In the genomic region with DNA sequence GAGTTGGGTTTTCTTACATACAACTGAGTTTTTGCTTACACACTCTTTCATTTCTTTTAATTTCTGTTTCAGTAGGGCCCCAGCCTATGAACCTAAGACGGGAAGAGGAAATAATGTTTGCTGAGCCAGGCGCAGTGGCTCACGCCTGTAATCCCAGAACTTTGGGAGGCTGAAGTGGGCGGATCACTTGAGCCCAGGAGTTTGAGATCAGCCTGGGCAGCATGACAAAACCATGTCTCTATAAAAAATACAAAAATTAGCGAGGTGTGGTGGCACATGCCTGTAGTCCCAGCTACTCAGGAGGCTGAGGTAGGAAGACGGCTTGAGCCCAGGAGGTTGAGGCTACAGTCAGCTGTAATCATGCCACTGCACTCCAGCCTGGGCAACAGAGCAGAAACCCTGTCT, we compare ENCODE assay signal across 10 cellular contexts. TPM values are rescaled to one million over a fixed set of nuclear protein-coding genes. Genes with fewer than 3 reads are reported as not detected.
A peak's percentile ranks its signal among the peaks of the same experiment; 100 is the strongest.
DNase-seq lines count a peak whose midpoint lies in the region; ATAC-seq, FAIRE-seq and TF ChIP-seq lines count a peak whose summit lies in the region.
"Not testable (repeated sequence)": the region's sequence is repeated elsewhere in the genome, so short reads cannot be mapped to it uniquely, and the experiment has no call there.
"Had no signal": no experiment of that assay in that cellular context is flagged by ENCODE, and none has a peak within 500 bp of the region (broad histone marks: within the 10 kb centered on the region; RNA-seq: fewer than 3 reads in every experiment).

No MANE protein-coding gene starts in this region.

- H3K9ac ChIP-seq in OCI-LY3 (ENCODE audit: low read length): peak overlapping the region; percentile 35; the same call in 1 of the 2 replicates
- H3K9ac ChIP-seq in K562 (ENCODE audit: insufficient read depth in 1 of 2, low read depth in 2 of 2, low read length in 2 of 2): not testable (repeated sequence)

- not testable (repeated sequence) for BruUV-seq in K562 (replicated peaks; lab: Mats Ljungman, UMichigan)

- ATAC-seq in GM21515 (IDR thresholded peaks at IDR 0.05; ENCODE audit: unreplicated experiment): peak; percentile 32
- peak; percentile 45 for ATAC-seq in HG03066 (IDR thresholded peaks at IDR 0.05; ENCODE audit: low read depth, unreplicated experiment)
- ATAC-seq in K562: peak; percentile 26; the same call in 2 of the 3 replicates
- peak; percentile 62 for ATAC-seq in Right ventricle myocardium superior (ENCODE audit: poor library complexity)
- ATAC-seq in naive B cell (ENCODE audit: low read depth in 2 of 2): not testable (repeated sequence)

- peak overlapping the region; percentile 44 for H3K4me3 ChIP-seq in GM12865 (ENCODE audit: low read depth, low read length)
- H3K4me3 ChIP-seq in OCI-LY3 (ENCODE audit: low read length): peak overlapping the region; percentile 52
- H3K4me3 ChIP-seq in K562, suprapubic skin: not testable (repeated sequence)

- H3K4me2 ChIP-seq in OCI-LY3 (ENCODE audit: low read length): peak overlapping the region; percentile 77
- 0 out of 2 replicates have a peak overlapping the region, but pooled peaks have one; percentile 37 for H3K4me2 ChIP-seq in K562 (ENCODE audit: insufficient read depth, low read length)

- in situ Hi-C loops in K562 (cut with MboI): not testable (repeated sequence)

- H3K4me1 ChIP-seq in OCI-LY3 (ENCODE audit: low read length): peaks cover 28% of the 10 kb centered on the region
- peaks cover 5 to 30% of the 10 kb centered on the region in 2 experiments; a peak in 4 of 5 replicates for H3K4me1 ChIP-seq in K562 (replicated peaks in 1 of 2; ENCODE audit: control insufficient read depth in 2 of 2, insufficient read depth in 2 of 2, low read length in 2 of 2)
- H3K4me1 ChIP-seq in suprapubic skin: peaks cover 37% of the 10 kb centered on the region

- intact Hi-C loops in K562 (cut with micrococcal nuclease); Right ventricle myocardium superior (cut with DNase I): not testable (repeated sequence)

- not testable (repeated sequence) for FAIRE-seq in K562 (lab: Jason Lieb, UNC)

- H3K9me1 ChIP-seq in K562 (ENCODE audit: control insufficient read depth, insufficient read depth, low read length): not testable (repeated sequence)

- not testable (repeated sequence) for H3K36me3 ChIP-seq in OCI-LY3 (replicated peaks; ENCODE audit: low read depth, low read length); K562 (ENCODE audit: control insufficient read depth, insufficient read depth, low read length); suprapubic skin

- H3K79me2 ChIP-seq in OCI-LY3 (ENCODE audit: low read length); K562 (ENCODE audit: control insufficient read depth, insufficient read depth, low read length): not testable (repeated sequence)

- DNase-seq in GM12865 (ENCODE audit: low read depth) (peak; percentile 64), Right ventricle myocardium superior (peak; percentile 70)
- not testable (repeated sequence) for DNase-seq in K562 (ENCODE audit: extremely low read depth in 1 of 4, low spot score in 3 of 4); naive B cell; suprapubic skin (ENCODE audit: low spot score in 2 of 2)

- TF ChIP-seq RAD21 in K562 (CRISPR knock-in tag; conservative IDR thresholded peaks at IDR 0.05 in 1 of 2, IDR thresholded peaks at IDR 0.05 in 1 of 2): not testable (repeated sequence)

- POLR2A ChIA-PET in K562 (lab: Yijun Ruan, JAX): interaction anchor here (0.7 to 1.2 kb wide), 2 partner anchors 9 to 20 kb away, joined by 3 read pairs; no protein-coding TSS in a partner anchor

- TF ChIP-seq CTCF in GM12865 (IDR thresholded peaks at IDR 0.05; ENCODE audit: insufficient read depth, low read depth, low read length, missing control alignments); OCI-LY3 (IDR thresholded peaks at IDR 0.05; ENCODE audit: low read depth, low read length); K562 (IDR thresholded peaks at IDR 0.05 in 2 of 3, conservative IDR thresholded peaks at IDR 0.05 in 1 of 3; ENCODE audit: insufficient read depth in 2 of 3, low read depth in 1 of 3, low read length in 3 of 3); suprapubic skin (IDR thresholded peaks at IDR 0.05): not testable (repeated sequence)

- H4K20me1 ChIP-seq in OCI-LY3 (ENCODE audit: insufficient read depth, low read length); K562 (replicated peaks; ENCODE audit: control insufficient read depth, insufficient read depth, low read length): not testable (repeated sequence)

- H3K27ac ChIP-seq in OCI-LY3 (ENCODE audit: low read length) (peak overlapping the region; percentile 38; the same call in 1 of the 2 replicates), K562 (ENCODE audit: extremely low read depth, low read depth, low read length) (peak overlapping the region; percentile 34; the same call in 1 of the 3 replicates), suprapubic skin (peak overlapping the region; percentile 79)

- peak overlapping the region; percentile 23 to 94 (median 62) for H3K27ac Mint-ChIP-seq in naive B cell

- H3K4me1 Mint-ChIP-seq in naive B cell: peaks cover 24 to 41% (median 41%) of the 10 kb centered on the region in 3 donors

- WGBS in K562 (ENCODE audit: insufficient coverage, low coverage, missing lambda C conversion rate): 10% methylated on average over 6 of the region's 6 CpGs
- 23% methylated on average over 6 of the region's 6 CpGs for WGBS in suprapubic skin

- H3K27me3 ChIP-seq in OCI-LY3 (ENCODE audit: low read depth, low read length); K562 (ENCODE audit: control insufficient read depth in 2 of 2, insufficient read depth in 2 of 2, low read length in 2 of 2); suprapubic skin: not testable (repeated sequence)

- peaks cover 10 to 11% of the 10 kb centered on the region in 2 donors for H3K36me3 Mint-ChIP-seq in naive B cell

- not testable (repeated sequence) for H3K9me3 ChIP-seq in OCI-LY3 (ENCODE audit: insufficient read depth, low read length); K562 (replicated peaks; ENCODE audit: control insufficient read depth, insufficient read depth, low read depth, low read length); suprapubic skin

- peak overlapping the region in 6 of 8 donors; percentile 5 to 41 (median 21) for H3K4me3 Mint-ChIP-seq in naive B cell

- TF ChIP-seq EP300 in K562 (IDR thresholded peaks at IDR 0.05; ENCODE audit: low read length); suprapubic skin (IDR thresholded peaks at IDR 0.05): not testable (repeated sequence)

- not testable (repeated sequence) for H2AFZ ChIP-seq in OCI-LY3 (ENCODE audit: low read depth, low read length)
- peak overlapping the region; percentile 89 for H2AFZ ChIP-seq in K562 (ENCODE audit: low read depth, low read length)

- H3K27me3 Mint-ChIP-seq in naive B cell: not testable (repeated sequence)

- CTCF ChIA-PET in K562 (lab: Yijun Ruan, JAX; ENCODE audit: low intra/inter-chr PET ratio): not testable (repeated sequence)

- H3K9me3 Mint-ChIP-seq in naive B cell: peaks cover 0 to 13% (median 4%) of the 10 kb centered on the region in 7 donors

- TF ChIP-seq POLR2A in K562 (conservative IDR thresholded peaks at IDR 0.05); suprapubic skin (IDR thresholded peaks at IDR 0.05): not testable (repeated sequence)

RNA-seq across cellular contexts. Expression of gene IFIT3, which starts 23.1 kb away (rescaled TPM):
- 0.14 and 0.16 TPM in 2 replicates for total RNA-seq in K562 (2011; cell fraction: chromatin; rRNA removed; ENCODE audit: low replicate concordance)
- total RNA-seq in K562 (2011; cell fraction: nucleolus; rRNA removed): 0.13 and 0.17 TPM in 2 replicates
- 0.22 TPM in 1 of 2 replicates, not detected in the other for total RNA-seq in K562 (2011; cell fraction: nucleoplasm; rRNA removed)
- total RNA-seq in K562 (2014; rRNA removed) (0.59 and 1.0 TPM in 2 replicates), K562 (2014; rRNA removed; fragmentation: Illumina TruSeq; extraction: Trizol) (1.2 and 1.4 TPM in 2 replicates), K562 (2015; rRNA removed; fragmentation: Illumina TruSeq; extraction: Trizol) (1.7 and 2.2 TPM in 2 replicates), K562 (2021) (0.69 TPM in 2 replicates), Right ventricle myocardium superior (5.9 TPM), suprapubic skin (1 to 10 TPM; 1.5 to 4.9 (median 2.1) TPM)
- polyA plus RNA-seq in K562 (2011; rRNA removed) (0.35 and 0.55 TPM in 2 replicates), K562 (2014; fragmentation: Illumina TruSeq; extraction: Trizol) (0.84 and 1.1 TPM in 2 replicates), K562 (2014; fragmentation: Nextera tagmentation; extraction: Ambion mirVana) (under 1 TPM; 0.23 to 0.83 TPM), K562 (2014; rRNA removed) (0.58 and 0.77 TPM in 2 replicates), naive B cell (ENCODE audit: low read depth in 6 of 6) (10 to 100 TPM in 2 of 6 donors, 1 to 10 TPM in 4; 3.5 to 27.2 (median 7.3) TPM)
- 0.07 and 0.25 TPM in 2 replicates for polyA plus RNA-seq in K562 (2011; cell fraction: cytosol; rRNA removed)
- polyA plus RNA-seq in K562 (2011; cell fraction: nucleus; rRNA removed): 0.08 TPM in 1 of 2 replicates, not detected in the other
- 1.4 and 3.3 TPM in 2 replicates for polyA plus RNA-seq in K562 (2012)
- 0.21 and 0.84 TPM in 2 replicates for polyA minus RNA-seq in K562 (2011; rRNA and poly(A)+ RNA removed)
- not detected in 2 replicates for polyA minus RNA-seq in K562 (2011; cell fraction: cytosol; rRNA and poly(A)+ RNA removed)
- 0.13 and 0.22 TPM in 2 replicates for polyA minus RNA-seq in K562 (2011; cell fraction: nucleus; rRNA and poly(A)+ RNA removed)

RNA-seq across cellular contexts. Expression of gene IFIT1B, which starts 26.9 kb away (rescaled TPM):
- not detected in 2 replicates for total RNA-seq in K562 (2011; cell fraction: chromatin; rRNA removed; ENCODE audit: low replicate concordance)
- total RNA-seq in K562 (2011; cell fraction: nucleolus; rRNA removed): not detected in 2 replicates
- not detected in 2 replicates for total RNA-seq in K562 (2011; cell fraction: nucleoplasm; rRNA removed)
- total RNA-seq in K562 (2014; rRNA removed): not detected in 2 replicates
- total RNA-seq in K562 (2014; rRNA removed; fragmentation: Illumina TruSeq; extraction: Trizol): not detected in 2 replicates
- not detected in 2 replicates for total RNA-seq in K562 (2015; rRNA removed; fragmentation: Illumina TruSeq; extraction: Trizol)
- total RNA-seq in K562 (2021): not detected in 2 replicates
- not detected in 2 replicates for polyA plus RNA-seq in K562 (2011; rRNA removed)
- not detected in 2 replicates for polyA plus RNA-seq in K562 (2011; cell fraction: cytosol; rRNA removed)
- not detected in 2 replicates for polyA plus RNA-seq in K562 (2011; cell fraction: nucleus; rRNA removed)
- not detected in 2 replicates for polyA plus RNA-seq in K562 (2012)
- polyA plus RNA-seq in K562 (2014; fragmentation: Illumina TruSeq; extraction: Trizol): not detected in 2 replicates
- polyA plus RNA-seq in K562 (2014; fragmentation: Nextera tagmentation; extraction: Ambion mirVana): not detected
- polyA plus RNA-seq in K562 (2014; rRNA removed): not detected in 2 replicates
- polyA minus RNA-seq in K562 (2011; rRNA and poly(A)+ RNA removed): not detected in 2 replicates
- not detected in 2 replicates for polyA minus RNA-seq in K562 (2011; cell fraction: cytosol; rRNA and poly(A)+ RNA removed)
- polyA minus RNA-seq in K562 (2011; cell fraction: nucleus; rRNA and poly(A)+ RNA removed): not detected in 2 replicates
- total RNA-seq in Right ventricle myocardium superior: not detected
- polyA plus RNA-seq in naive B cell (ENCODE audit: low read depth in 6 of 6): under 1 TPM in 2 of 6 donors, not detected in 4; 0.12 to 0.15 TPM
- not detected for total RNA-seq in suprapubic skin
- total RNA-seq: activated T-helper 1 cell treated with anti-CD3 and anti-CD28 coated beads, Interleukin-12 subunit alpha, Interleukin-12 subunit beta, Interleukin-2, Interleukin-4 antibody, amounts not matched to agents 30 ng/mL and 10 ng/mL and 1 ng/mL, durations not matched to agents 14 hours and 24 hours and 36 hours; subcutaneous adipose tissue had no signal

RNA-seq across cellular contexts. Expression of gene IFIT1, which starts 41.5 kb away (rescaled TPM):
- not detected in 2 replicates for total RNA-seq in K562 (2011; cell fraction: chromatin; rRNA removed; ENCODE audit: low replicate concordance)
- total RNA-seq in K562 (2011; cell fraction: nucleolus; rRNA removed): not detected in 2 replicates
- total RNA-seq in K562 (2011; cell fraction: nucleoplasm; rRNA removed): not detected in 2 replicates
- total RNA-seq in K562 (2014; rRNA removed) (0.09 TPM in 1 of 2 replicates, not detected in the other), K562 (2014; rRNA removed; fragmentation: Illumina TruSeq; extraction: Trizol) (0.13 and 0.18 TPM in 2 replicates), K562 (2015; rRNA removed; fragmentation: Illumina TruSeq; extraction: Trizol) (0.23 and 0.40 TPM in 2 replicates), K562 (2021) (0.09 and 0.25 TPM in 2 replicates), Right ventricle myocardium superior (28.1 TPM), suprapubic skin (1 to 10 TPM; 1.9 to 7.1 (median 2.7) TPM)
- polyA plus RNA-seq in K562 (2011; rRNA removed) (0.06 and 0.07 TPM in 2 replicates), K562 (2014; fragmentation: Illumina TruSeq; extraction: Trizol) (0.10 and 0.18 TPM in 2 replicates), K562 (2014; fragmentation: Nextera tagmentation; extraction: Ambion mirVana) (under 1 TPM; 0.18 TPM), K562 (2014; rRNA removed) (0.03 TPM in 1 of 2 replicates, not detected in the other), naive B cell (ENCODE audit: low read depth in 6 of 6) (1 to 10 TPM; 1.2 to 6.7 (median 3.1) TPM)
- 0.04 TPM in 1 of 2 replicates, not detected in the other for polyA plus RNA-seq in K562 (2011; cell fraction: cytosol; rRNA removed)
- polyA plus RNA-seq in K562 (2011; cell fraction: nucleus; rRNA removed): not detected in 2 replicates
- 0.08 and 0.14 TPM in 2 replicates for polyA plus RNA-seq in K562 (2012)
- polyA minus RNA-seq in K562 (2011; rRNA and poly(A)+ RNA removed): 0.09 TPM in 1 of 2 replicates, not detected in the other
- polyA minus RNA-seq in K562 (2011; cell fraction: cytosol; rRNA and poly(A)+ RNA removed): not detected in 2 replicates
- not detected in 2 replicates for polyA minus RNA-seq in K562 (2011; cell fraction: nucleus; rRNA and poly(A)+ RNA removed)

RNA-seq across cellular contexts. Expression of gene IFIT2, which starts 49.1 kb away (rescaled TPM):
- not detected in 2 replicates for total RNA-seq in K562 (2011; cell fraction: chromatin; rRNA removed; ENCODE audit: low replicate concordance)
- total RNA-seq in K562 (2011; cell fraction: nucleolus; rRNA removed): not detected in 2 replicates
- total RNA-seq in K562 (2011; cell fraction: nucleoplasm; rRNA removed): not detected in 2 replicates
- total RNA-seq in K562 (2014; rRNA removed): 0.09 TPM in 1 of 2 replicates, not detected in the other
- total RNA-seq in K562 (2014; rRNA removed; fragmentation: Illumina TruSeq; extraction: Trizol): 0.10 and 0.18 TPM in 2 replicates
- 0.25 and 0.26 TPM in 2 replicates for total RNA-seq in K562 (2015; rRNA removed; fragmentation: Illumina TruSeq; extraction: Trizol)
- 0.11 TPM in 2 replicates for total RNA-seq in K562 (2021)
- polyA plus RNA-seq in K562 (2011; rRNA removed): 0.03 TPM in 1 of 2 replicates, not detected in the other
- polyA plus RNA-seq in K562 (2011; cell fraction: cytosol; rRNA removed): 0.01 TPM in 1 of 2 replicates, not detected in the other
- polyA plus RNA-seq in K562 (2011; cell fraction: nucleus; rRNA removed): not detected in 2 replicates
- 0.10 and 0.30 TPM in 2 replicates for polyA plus RNA-seq in K562 (2012)
- 0.03 and 0.08 TPM in 2 replicates for polyA plus RNA-seq in K562 (2014; fragmentation: Illumina TruSeq; extraction: Trizol)
- under 1 TPM; 0.08 to 0.14 TPM for polyA plus RNA-seq in K562 (2014; fragmentation: Nextera tagmentation; extraction: Ambion mirVana)
- 0.09 TPM in 1 of 2 replicates, not detected in the other for polyA plus RNA-seq in K562 (2014; rRNA removed)
- polyA minus RNA-seq in K562 (2011; rRNA and poly(A)+ RNA removed): 0.11 TPM in 1 of 2 replicates, not detected in the other
- not detected in 2 replicates for polyA minus RNA-seq in K562 (2011; cell fraction: cytosol; rRNA and poly(A)+ RNA removed)
- 0.11 TPM in 1 of 2 replicates, not detected in the other for polyA minus RNA-seq in K562 (2011; cell fraction: nucleus; rRNA and poly(A)+ RNA removed)
- total RNA-seq in Right ventricle myocardium superior: 4.3 TPM
- polyA plus RNA-seq in naive B cell (ENCODE audit: low read depth in 6 of 6): 10 to 100 TPM in 5 of 6 donors, 1 to 10 TPM in 1; 9.4 to 22.7 (median 14.0) TPM
- total RNA-seq in suprapubic skin: 1 to 10 TPM in 3 of 4 donors, under 1 TPM in 1; 0.49 to 2.6 (median 1.4) TPM
